In the genomic region with DNA sequence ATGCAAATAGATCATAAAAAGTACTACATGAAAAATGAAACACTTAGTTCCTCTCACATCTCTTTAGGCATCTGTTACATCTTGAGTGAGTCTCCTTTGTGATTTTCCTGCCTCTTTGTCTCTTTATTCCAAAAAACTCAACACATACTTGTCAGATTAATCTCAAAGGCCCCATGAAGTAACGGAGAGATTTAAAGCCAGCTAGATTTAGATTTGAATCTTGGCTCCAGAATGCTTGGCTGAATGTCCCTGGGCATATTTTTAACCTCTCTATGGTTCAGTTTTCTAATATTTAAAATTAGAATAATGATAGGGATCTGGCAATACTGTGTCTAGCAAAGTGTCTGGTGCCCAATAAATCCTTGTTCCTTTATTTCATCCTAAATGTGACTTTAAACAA, we compare ENCODE assay signal across 16 cellular contexts.
A peak's percentile ranks its signal among the peaks of the same experiment; 100 is the strongest.
DNase-seq lines count a peak whose midpoint lies in the region; ATAC-seq and TF ChIP-seq lines count a peak whose summit lies in the region.
"Had no signal": no experiment of that assay in that cellular context is flagged by ENCODE, and none has a peak within 500 bp of the region (broad histone marks: within the 10 kb centered on the region; RNA-seq: fewer than 3 reads in every experiment).

No MANE protein-coding gene starts in this region.

- TF ChIP-seq CTCF in gastroesophageal sphincter (IDR thresholded peaks at IDR 0.05) (no peak), uterus (IDR thresholded peaks at IDR 0.05) (no peak)

- TF ChIP-seq EP300 in gastroesophageal sphincter (IDR thresholded peaks at IDR 0.05), result no peak

- no peaks in the 10 kb centered on the region for H3K36me3 ChIP-seq in gastroesophageal sphincter
- H3K36me3 ChIP-seq in uterus, result no peaks in the 10 kb centered on the region
- H3K36me3 ChIP-seq: BLaER1 had no signal

- no peak for ATAC-seq in gastroesophageal sphincter
- ATAC-seq in HG02610 (IDR thresholded peaks at IDR 0.05; ENCODE audit: unreplicated experiment), result no peak
- no peak for ATAC-seq in HG02970 (IDR thresholded peaks at IDR 0.05; ENCODE audit: low FRiP score, unreplicated experiment)
- ATAC-seq in GM21825 (IDR thresholded peaks at IDR 0.05; ENCODE audit: unreplicated experiment), result no peak
- ATAC-seq: CD8-positive, alpha-beta T cell; GM12878; GM23338 had no signal

- intact Hi-C loops in uterus (cut with DNase I; ENCODE audit: low total_unique reads), result no loop called here

- no peaks in the 10 kb centered on the region for H3K27me3 ChIP-seq in gastroesophageal sphincter
- no peaks in the 10 kb centered on the region for H3K27me3 ChIP-seq in uterus
- H3K27me3 ChIP-seq: BLaER1 had no signal

- no peak for TF ChIP-seq POLR2A in gastroesophageal sphincter (IDR thresholded peaks at IDR 0.05)
- TF ChIP-seq POLR2A in uterus (IDR thresholded peaks at IDR 0.05), result no peak

- H3K27ac ChIP-seq in gastroesophageal sphincter (peak overlapping the region in 3 of 4 donors; percentile 76 to 82 (median 78)), uterus (peak overlapping the region; percentile 70 to 71)
- H3K27ac ChIP-seq: BLaER1 had no signal

- H3K4me3 ChIP-seq in gastroesophageal sphincter (no peak overlapping the region), uterus (no peak overlapping the region)
- H3K4me3 ChIP-seq: BLaER1, GM12878, GM23338 had no signal

- DNase-seq in NCI-H748 (lab: John Stamatoyannopoulos, UW; ENCODE audit: unreplicated experiment) (peak; percentile 38), NCI-H748 treated with DMSO at 0.1 percent for 48 hours (lab: John Stamatoyannopoulos, UW) (no peak), NCI-H69 (lab: John Stamatoyannopoulos, UW) (peak; percentile 47), uterus (no peak)
- DNase-seq: 8988T; CD8-positive, alpha-beta T cell; DND-41; GDM1; NCI-H226 had no signal

- no peaks in the 10 kb centered on the region for H3K9me3 ChIP-seq in gastroesophageal sphincter
- H3K9me3 ChIP-seq in uterus, result no peaks in the 10 kb centered on the region
- H3K9me3 ChIP-seq: BLaER1 had no signal

- H3K4me1 ChIP-seq in gastroesophageal sphincter (peaks cover 6 to 40% (median 13%) of the 10 kb centered on the region in 3 donors), uterus (peaks cover 0 to 8% of the 10 kb centered on the region in 2 donors)
- H3K4me1 ChIP-seq: BLaER1 had no signal

- WGBS in gastroesophageal sphincter (ENCODE audit: low coverage in 1 of 2), 2 donors, result 9 to 20% methylated on average over 1 of the region's 1 CpG

Comparison
In these comparisons a context has a peak if more than half of its experiments do, and no peak if none do; other contexts are left out.
1. DNase-seq: peak in NCI-H748 (single experiment) and NCI-H69 (single experiment); none in NCI-H748 treated with DMSO at 0.1 percent for 48 hours (single experiment) and uterus (0 of 2).